In genomic region chr10:4767033-4767814, GRCh38 we compare ENCODE assay signal across 8 cellular contexts. TPM values are rescaled to one million over a fixed set of nuclear protein-coding genes. Genes with fewer than 3 reads are reported as not detected.
DNase-seq lines count a peak whose midpoint lies in the region; ATAC-seq, FAIRE-seq and TF ChIP-seq lines count a peak whose summit lies in the region.

No MANE protein-coding gene starts in this region.

- H3K9me3 Mint-ChIP-seq in activated naive CD4-positive, alpha-beta T cell treated with anti-CD3 and anti-CD28 coated beads for 36 hours: no peaks in the 10 kb centered on the region

- TF ChIP-seq CTCF in fibroblast of the aortic adventitia (IDR thresholded peaks at IDR 0.05; ENCODE audit: insufficient read depth, low read length): peak; percentile 69

- peak; percentile 17 for DNase-seq in activated naive CD4-positive, alpha-beta T cell treated with anti-CD3 and anti-CD28 coated beads for 36 hours
- DNase-seq in activated naive CD4-positive, alpha-beta T cell treated with anti-CD3 and anti-CD28 coated beads, Interleukin-2, amount 50 U/mL, for 16 hours: no peak
- peak; percentile 64 for DNase-seq in RCC 7860 (ENCODE audit: low spot score)
- DNase-seq in fibroblast of the aortic adventitia (ENCODE audit: low read depth): peak; percentile 75
- peak; percentile 41 for DNase-seq in pons (ENCODE audit: low spot score)
- no peak for DNase-seq in NCI-H2196 (lab: John Stamatoyannopoulos, UW; ENCODE audit: unreplicated experiment)

- H3K4me1 Mint-ChIP-seq in activated naive CD4-positive, alpha-beta T cell treated with anti-CD3 and anti-CD28 coated beads for 36 hours (ENCODE audit: low read depth): peaks cover 3% of the 10 kb centered on the region

- intact Hi-C loops in activated naive CD4-positive, alpha-beta T cell treated with anti-CD3 and anti-CD28 coated beads for 36 hours (cut with micrococcal nuclease): loop anchor here (1.0 to 5.0 kb wide), 4 partner anchors 110 to 1570 kb away; no protein-coding TSS in a partner anchor

- ATAC-seq in GM19463 (IDR thresholded peaks at IDR 0.05; ENCODE audit: unreplicated experiment) (no peak), GM21360 (IDR thresholded peaks at IDR 0.05; ENCODE audit: unreplicated experiment) (no peak)

- H3K4me3 Mint-ChIP-seq in activated naive CD4-positive, alpha-beta T cell treated with anti-CD3 and anti-CD28 coated beads for 36 hours: no peak overlapping the region

- H3K27ac Mint-ChIP-seq in activated naive CD4-positive, alpha-beta T cell treated with anti-CD3 and anti-CD28 coated beads for 36 hours: no peak overlapping the region

- peaks cover 11% of the 10 kb centered on the region for H3K27me3 Mint-ChIP-seq in activated naive CD4-positive, alpha-beta T cell treated with anti-CD3 and anti-CD28 coated beads for 36 hours (ENCODE audit: low read depth)

- peak; percentile 91 for FAIRE-seq in RCC 7860 (lab: Jason Lieb, UNC)

- H3K4me3 ChIP-seq in fibroblast of the aortic adventitia (ENCODE audit: low read depth, low read length): no peak overlapping the region

- CTCF ChIA-PET in activated naive CD4-positive, alpha-beta T cell treated with anti-CD3 and anti-CD28 coated beads for 36 hours (lab: Charles Lee): interaction anchor here (0.7 to 1.3 kb wide), 6 partner anchors 48 to 1572 kb away, joined by 3 to 4 read pairs (median 4); no protein-coding TSS in a partner anchor

- H3K36me3 Mint-ChIP-seq in activated naive CD4-positive, alpha-beta T cell treated with anti-CD3 and anti-CD28 coated beads for 36 hours (ENCODE audit: low read depth): no peaks in the 10 kb centered on the region

RNA-seq across cellular contexts. Expression of gene AKR1E2, which starts 58.8 kb away (rescaled TPM):
- 1 to 10 TPM; 7.1 to 7.3 TPM for total RNA-seq in activated naive CD4-positive, alpha-beta T cell treated with anti-CD3 and anti-CD28 coated beads for 36 hours
- 1.3 and 4.6 TPM in 2 replicates for total RNA-seq in fibroblast of the aortic adventitia (ENCODE audit: low replicate concordance)

Comparison
In these comparisons a context has a peak if more than half of its experiments do, and no peak if none do; other contexts are left out.
1. DNase-seq: peak in activated naive CD4-positive, alpha-beta T cell treated with anti-CD3 and anti-CD28 coated beads for 36 hours (single experiment), RCC 7860 (single experiment), fibroblast of the aortic adventitia (single experiment) and pons (single experiment); none in activated naive CD4-positive, alpha-beta T cell treated with anti-CD3 and anti-CD28 coated beads, Interleukin-2, amount 50 U/mL, for 16 hours (single experiment) and NCI-H2196 (single experiment).